Comparison of ENCODE assay signal across 11 cellular contexts in the genomic region with DNA sequence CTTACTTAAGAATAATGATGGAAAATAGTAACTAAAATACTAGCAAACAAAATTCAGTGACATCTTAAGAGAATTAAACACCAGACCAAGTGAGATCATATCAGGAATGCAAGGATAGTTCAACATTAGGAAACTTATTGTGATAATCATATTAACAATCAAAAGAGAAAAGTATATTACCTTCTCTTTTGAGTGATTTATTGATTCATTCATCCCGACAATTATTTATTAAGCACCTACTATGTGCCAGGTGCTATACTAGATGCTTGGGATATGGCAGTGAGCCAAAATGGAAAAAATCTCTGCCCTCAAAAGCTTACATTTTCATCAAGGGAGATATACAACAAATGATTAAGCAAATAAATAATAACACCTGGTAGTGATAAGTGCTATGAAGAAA. TPM values are rescaled to one million over a fixed set of nuclear protein-coding genes. Genes with fewer than 3 reads are reported as not detected.
"Had no signal": no experiment of that assay in that cellular context is flagged by ENCODE, and none has a peak within 500 bp of the region (broad histone marks: within the 10 kb centered on the region; RNA-seq: fewer than 3 reads in every experiment).

No MANE protein-coding gene starts in this region.

- H3K27ac Mint-ChIP-seq: GM23338, H9, HFFc6 had no signal

- H3K9me3 Mint-ChIP-seq: GM23338, H9 had no signal

- H3K36me3 ChIP-seq: HAP-1 had no signal

- DNase-seq: GM23248, GOT3, H7, H9, HCEC 1CT, HFFc6 had no signal

- H3K4me1 Mint-ChIP-seq: GM23338, H9 had no signal

- H3K9me3 ChIP-seq: HAP-1 had no signal

- H3K4me2 ChIP-seq: GM23338 had no signal

- H3K4me3 ChIP-seq: GM23248, GM23338, HAP-1 had no signal

- FAIRE-seq: H1, H54 had no signal

- H2AFZ ChIP-seq: GM23248, GM23338 had no signal

- H3K27ac ChIP-seq: GM23248 had no signal

- H3K9ac ChIP-seq: GM23248 had no signal

- H3K4me3 Mint-ChIP-seq: GM23338, H9, HFFc6 had no signal

- ATAC-seq: GM23338, HCT116 had no signal

RNA-seq across cellular contexts. Expression of a gene that starts 47.2 kb away (rescaled TPM):
- total RNA-seq: GM23248, H9 had no signal
